ENCODE assay signal across 21 cellular contexts in the genomic region with DNA sequence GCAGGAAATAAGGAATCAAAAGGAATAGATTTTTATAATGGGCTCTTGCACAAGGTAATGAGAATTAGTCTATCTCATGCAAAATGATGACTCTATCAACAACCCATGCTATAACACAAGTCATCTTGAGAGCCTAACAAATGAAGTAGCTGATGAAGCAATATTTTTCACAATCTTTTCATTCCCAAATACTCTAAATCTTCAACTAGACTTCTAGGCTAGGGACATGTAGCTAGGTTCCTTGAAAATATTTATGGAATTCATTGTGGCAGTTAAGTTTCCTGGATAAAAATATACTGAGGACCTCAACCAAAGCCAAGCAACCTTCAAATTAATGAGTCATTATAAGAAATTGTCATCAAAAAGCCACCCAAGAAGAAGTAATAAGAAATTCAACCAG. TPM values are rescaled to one million over a fixed set of nuclear protein-coding genes. Genes with fewer than 3 reads are reported as not detected.
DNase-seq lines count a peak whose midpoint lies in the region; ATAC-seq and TF ChIP-seq lines count a peak whose summit lies in the region.
"Had no signal": no experiment of that assay in that cellular context is flagged by ENCODE, and none has a peak within 500 bp of the region (broad histone marks: within the 10 kb centered on the region; RNA-seq: fewer than 3 reads in every experiment).

No MANE protein-coding gene starts in this region.

- DNase-seq in AG10803 (ENCODE audit: low read depth), result peak; percentile 84
- peak; percentile 47 for DNase-seq in HFFc6
- peak; percentile 40 for DNase-seq in astrocyte of the hippocampus (ENCODE audit: low read depth, low spot score)
- DNase-seq in iris pigment epithelial cell (ENCODE audit: low read depth), result peak; percentile 45
- DNase-seq in NCI-H2196 (lab: John Stamatoyannopoulos, UW; ENCODE audit: unreplicated experiment), result no peak
- DNase-seq in cortex of kidney (lab: John Stamatoyannopoulos, UW), result no peak
- DNase-seq: activated CD4-positive, alpha-beta T cell treated with anti-CD3 and anti-CD28 coated beads, Interleukin-2, amount 50 U/mL, for 1 hour; activated naive CD4-positive, alpha-beta T cell; amygdala; caudate nucleus; COR-L47; midbrain; NCI-H1092; NCI-H2029; WERI-Rb-1 had no signal

- TF ChIP-seq CTCF in AG10803 (conservative IDR thresholded peaks at IDR 0.05; ENCODE audit: low read length) (no peak), HFFc6 (IDR thresholded peaks at IDR 0.05) (no peak)

- H3K36me3 Mint-ChIP-seq in HFFc6 (ENCODE audit: low read depth), result peaks cover 54% of the 10 kb centered on the region
- H3K36me3 Mint-ChIP-seq: stimulated activated effector memory CD8-positive, alpha-beta T cell treated with anti-CD3 and anti-CD28 coated beads, Interleukin-12 subunit alpha, Interleukin-12 subunit beta, amount 100 ng/mL, for 72 hours had no signal

- H3K4me3 Mint-ChIP-seq in HFFc6, result peak overlapping the region; percentile 11; the same call in 1 of the 2 replicates
- H3K4me3 Mint-ChIP-seq: nephron; stimulated activated effector memory CD8-positive, alpha-beta T cell treated with anti-CD3 and anti-CD28 coated beads, Interleukin-12 subunit alpha, Interleukin-12 subunit beta, amount 100 ng/mL, for 72 hours; T-helper 2 cell treated with Interferon-gamma antibody and Interleukin-4, amounts not matched to agents 5 μg/mL and 100 μg/mL, for 36 hours had no signal

- H3K4me3 ChIP-seq in AG10803 (ENCODE audit: low read length), result no peak overlapping the region

- ATAC-seq in GM21717 (IDR thresholded peaks at IDR 0.05; ENCODE audit: unreplicated experiment) (no peak), GM18867 (IDR thresholded peaks at IDR 0.05; ENCODE audit: unreplicated experiment) (no peak)
- ATAC-seq: left lobe of liver; stimulated activated effector memory CD8-positive, alpha-beta T cell treated with anti-CD3 and anti-CD28 coated beads, Interleukin-12 subunit alpha, Interleukin-12 subunit beta, amount 100 ng/mL, for 72 hours had no signal

- H3K9me3 Mint-ChIP-seq in HFFc6, result no peaks in the 10 kb centered on the region
- H3K9me3 Mint-ChIP-seq: nephron; stimulated activated effector memory CD8-positive, alpha-beta T cell treated with anti-CD3 and anti-CD28 coated beads, Interleukin-12 subunit alpha, Interleukin-12 subunit beta, amount 100 ng/mL, for 72 hours had no signal

- peak overlapping the region; percentile 43 for H3K27ac Mint-ChIP-seq in HFFc6
- H3K27ac Mint-ChIP-seq: nephron; stimulated activated effector memory CD8-positive, alpha-beta T cell treated with anti-CD3 and anti-CD28 coated beads, Interleukin-12 subunit alpha, Interleukin-12 subunit beta, amount 100 ng/mL, for 72 hours; T-helper 2 cell treated with Interferon-gamma antibody and Interleukin-4, amounts not matched to agents 5 μg/mL and 100 μg/mL, for 36 hours had no signal

- H3K27me3 Mint-ChIP-seq in HFFc6 (ENCODE audit: insufficient read depth), result no peaks in the 10 kb centered on the region

- peaks cover 76% of the 10 kb centered on the region for H3K4me1 Mint-ChIP-seq in HFFc6 (ENCODE audit: low read depth)
- H3K4me1 Mint-ChIP-seq: nephron; stimulated activated effector memory CD8-positive, alpha-beta T cell treated with anti-CD3 and anti-CD28 coated beads, Interleukin-12 subunit alpha, Interleukin-12 subunit beta, amount 100 ng/mL, for 72 hours had no signal

RNA-seq across cellular contexts. Expression of a gene that starts 55.4 kb away (rescaled TPM):
- 100 to 1,000 TPM; 199 to 436 (median 233) TPM for total RNA-seq in HFFc6 (2021; fragmentation: NEBNext Ultra II Directional; extraction: Animal tissue kit (Norgen Biotek cat#: 25700))

Comparison
In these comparisons a context has a peak if more than half of its experiments do, and no peak if none do; other contexts are left out.
1. DNase-seq: peak in AG10803 (single experiment), HFFc6 (single experiment), astrocyte of the hippocampus (single experiment) and iris pigment epithelial cell (single experiment); none in NCI-H2196 (single experiment) and cortex of kidney (single experiment).